In the genomic region with DNA sequence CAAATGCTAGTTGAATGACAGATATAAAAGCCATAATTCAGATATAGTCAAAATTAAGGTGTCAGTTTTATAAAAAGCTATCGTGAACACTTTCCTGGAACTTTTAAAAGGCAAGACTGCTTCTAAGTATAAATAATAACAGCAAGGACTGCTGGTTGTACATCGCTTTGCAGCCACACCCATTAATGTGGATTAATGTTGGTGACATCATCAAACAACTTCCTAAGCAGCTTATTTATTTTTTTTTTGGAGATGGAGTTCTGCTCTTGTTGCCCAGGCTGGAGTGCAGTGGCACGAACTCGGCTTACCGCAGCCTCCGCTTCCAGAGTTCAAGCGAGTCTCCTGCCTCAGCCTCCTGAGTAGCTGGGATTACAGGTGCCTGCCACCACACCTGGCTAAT, we compare ENCODE assay signal across 35 cellular contexts. TPM values are rescaled to one million over a fixed set of nuclear protein-coding genes. Genes with fewer than 3 reads are reported as not detected.
DNase-seq lines count a peak whose midpoint lies in the region; ATAC-seq, FAIRE-seq and TF ChIP-seq lines count a peak whose summit lies in the region.
"Had no signal": no experiment of that assay in that cellular context is flagged by ENCODE, and none has a peak within 500 bp of the region (broad histone marks: within the 10 kb centered on the region; RNA-seq: fewer than 3 reads in every experiment).

No MANE protein-coding gene starts in this region.

- SMC1A ChIA-PET in GM12878 (lab: Charles Lee; ENCODE audit: uncharacterized antibody, unreplicated experiment) = interaction anchor here (0.7 to 12.0 kb wide), 7 partner anchors 8 to 67 kb away, joined by 3 to 103 read pairs (median 3); no protein-coding TSS in a partner anchor

- peak overlapping the region; percentile 37 for H3K4me2 ChIP-seq in Karpas-422 (ENCODE audit: low read depth, low read length, poor library complexity, severe bottlenecking)
- H3K4me2 ChIP-seq in GM12878 (ENCODE audit: control insufficient read depth, insufficient read depth) = no peak overlapping the region
- H3K4me2 ChIP-seq: hepatocyte had no signal

- no peaks in the 10 kb centered on the region for H3K27me3 ChIP-seq in Karpas-422 (ENCODE audit: low read length)
- H3K27me3 ChIP-seq in GM12878 (replicated peaks in 1 of 2; ENCODE audit: control insufficient read depth in 2 of 2, insufficient read depth in 2 of 2, low read length in 1 of 2) = no peaks in the 10 kb centered on the region
- H3K27me3 ChIP-seq in sigmoid colon = no peaks in the 10 kb centered on the region
- H3K27me3 ChIP-seq: ascending aorta, hepatocyte, upper lobe of right lung had no signal

- no peak for TF ChIP-seq RAD21 in GM12878 (IDR thresholded peaks at IDR 0.05; ENCODE audit: insufficient read depth, low read depth, low read length)

- H3K9me3 ChIP-seq in Karpas-422 (ENCODE audit: low read length) (no peaks in the 10 kb centered on the region), GM12878 (replicated peaks; ENCODE audit: control insufficient read depth, insufficient read depth, low read length) (no peaks in the 10 kb centered on the region), sigmoid colon (no peaks in the 10 kb centered on the region)
- H3K9me3 ChIP-seq: ascending aorta, Caco-2, HAP-1, prostate gland, upper lobe of right lung had no signal

- no peak for TF ChIP-seq EP300 in GM12878 (IDR thresholded peaks at IDR 0.05; ENCODE audit: borderline replicate concordance in 1 of 2, control insufficient read depth in 1 of 2, low read depth in 2 of 2, low read length in 2 of 2)
- no peak for TF ChIP-seq EP300 in sigmoid colon (IDR thresholded peaks at IDR 0.05)

- H3K9ac ChIP-seq in Karpas-422 (ENCODE audit: low read length) = no peak overlapping the region
- no peak overlapping the region for H3K9ac ChIP-seq in GM12878 (ENCODE audit: control insufficient read depth, insufficient read depth, low read length)

- H3K4me3 ChIP-seq in Karpas-422 (ENCODE audit: low read length) (0 out of 2 replicates have a peak overlapping the region, but pooled peaks have one; percentile 18), GM12878 (no peak overlapping the region), sigmoid colon (no peak overlapping the region)
- H3K4me3 ChIP-seq: coronary artery, HAP-1, hepatocyte, prostate gland, SK-N-MC, skin epidermis, upper lobe of right lung had no signal

- H3K9me3 Mint-ChIP-seq in activated naive CD4-positive, alpha-beta T cell treated with anti-CD3 and anti-CD28 coated beads, Interleukin-2, amount 50 U/mL, for 24 hours = no peaks in the 10 kb centered on the region
- no peaks in the 10 kb centered on the region for H3K9me3 Mint-ChIP-seq in WTC11
- H3K9me3 Mint-ChIP-seq: activated CD4-positive, alpha-beta T cell treated with anti-CD3 and anti-CD28 coated beads, Interleukin-2, amount 10 ng/mL, durations not matched to agents 24 days and 14 days; activated naive CD4-positive, alpha-beta T cell treated with anti-CD3 and anti-CD28 coated beads, Interleukin-2, amount 50 U/mL, for 72 hours; activated T-helper 1 cell treated with anti-CD3 and anti-CD28 coated beads, Interleukin-12 subunit alpha, Interleukin-12 subunit beta, Interleukin-2, Interleukin-4 antibody, amounts not matched to agents 30 ng/mL and 10 ng/mL and 1 ng/mL, durations not matched to agents 14 hours and 24 hours and 36 hours; memory B cell; T-helper 2 cell treated with Interferon-gamma antibody and Interleukin-4, amounts not matched to agents 5 μg/mL and 100 μg/mL, for 36 hours had no signal

- H3K79me2 ChIP-seq in Karpas-422 (ENCODE audit: low read length) (peaks cover 94% of the 10 kb centered on the region), GM12878 (ENCODE audit: control insufficient read depth, insufficient read depth, low read length) (peaks cover 93% of the 10 kb centered on the region)

- no TSS peak for BruUV-seq in GM12878 (replicated peaks; lab: Mats Ljungman, UMichigan)

- H3K9me2 ChIP-seq in Karpas-422 (replicated peaks; ENCODE audit: insufficient read depth, low read length) = no peaks in the 10 kb centered on the region

- no peak for DNase-seq in activated naive CD4-positive, alpha-beta T cell (lab: John Stamatoyannopoulos, UW)
- DNase-seq in Karpas-422 (no peak), GM12878 (ENCODE audit: low read depth, low spot score) (no peak), sigmoid colon (no peak), NCI-H446 (lab: John Stamatoyannopoulos, UW) (no peak), WTC11 (ENCODE audit: low spot score) (no peak)
- DNase-seq: activated CD4-positive, alpha-beta T cell treated with anti-CD3 and anti-CD28 coated beads, Interleukin-2, amount 10 ng/mL, durations not matched to agents 24 days and 14 days; Caco-2; GF-D8; KBM-7; MM.1S; NCI-H1417; NCI-H2029 treated with DMSO at 0.1 percent for 48 hours; NCI-H345; NCI-H774; stimulated activated CD4-positive, alpha-beta T cell treated with anti-CD3 and anti-CD28 coated beads, Interleukin-1b, Interleukin-23, amount 100 ng/mL, for 48 hours; stimulated activated CD8-positive, alpha-beta memory T cell treated with anti-CD3 and anti-CD28 coated beads, Interleukin-4, amount 100 ng/mL, for 48 hours; upper lobe of right lung had no signal

- ATAC-seq in GM12878 = no peak
- ATAC-seq in WTC11 = no peak
- no peak for ATAC-seq in HG03039 (IDR thresholded peaks at IDR 0.05; ENCODE audit: unreplicated experiment)
- ATAC-seq: activated naive CD4-positive, alpha-beta T cell treated with anti-CD3 and anti-CD28 coated beads, Interleukin-2, amount 50 U/mL, for 72 hours; esophagus mucosa; left lobe of liver; upper lobe of right lung had no signal

- intact Hi-C loops in GM12878 (cut with micrococcal nuclease; ENCODE audit: unreplicated experiment) (no loop called here), sigmoid colon (cut with DNase I) (no loop called here)

- TF ChIP-seq CTCF in GM12878 (IDR thresholded peaks at IDR 0.05 in 2 of 3, conservative IDR thresholded peaks at IDR 0.05 in 1 of 3; ENCODE audit: control insufficient read depth in 2 of 3, extremely low read depth in 1 of 3, insufficient read depth in 1 of 3, low read depth in 3 of 3, low read length in 3 of 3) (no peak), sigmoid colon (IDR thresholded peaks at IDR 0.05) (no peak), WTC11 (IDR thresholded peaks at IDR 0.05) (no peak)

- CTCF ChIA-PET in GM12878 (lab: Yijun Ruan, JAX) = interaction anchor here (0.9 to 3.0 kb wide), 4 partner anchors 23 to 77 kb away, joined by 3 to 9 read pairs (median 4); no protein-coding TSS in a partner anchor
- CTCF ChIA-PET in WTC11 (lab: Charles Lee) = interaction anchor here (0.6 kb wide), 1 partner anchor 71 kb away, joined by 3 read pairs; no protein-coding TSS in a partner anchor

- H3K36me3 ChIP-seq in Karpas-422 (ENCODE audit: insufficient read depth, low read length) (peaks cover 72% of the 10 kb centered on the region), GM12878 (ENCODE audit: control insufficient read depth in 2 of 2, insufficient read depth in 2 of 2, low read length in 1 of 2) (peaks cover 5 to 20% of the 10 kb centered on the region in 2 experiments; a peak in 3 of 4 replicates), sigmoid colon (peaks cover 4 to 45% (median 21%) of the 10 kb centered on the region in 4 donors)
- H3K36me3 ChIP-seq: prostate gland had no signal

- H2AFZ ChIP-seq in Karpas-422 (ENCODE audit: low read length) (no peak overlapping the region), GM12878 (ENCODE audit: control insufficient read depth, low read depth, low read length) (no peak overlapping the region)
- H2AFZ ChIP-seq: hepatocyte had no signal

- no peak for TF ChIP-seq POLR2A in GM12878 (IDR thresholded peaks at IDR 0.05; ENCODE audit: low read depth, low read length)
- TF ChIP-seq POLR2A in sigmoid colon (IDR thresholded peaks at IDR 0.05) = no peak

- in situ Hi-C loops in GM12878 (cut with MboI) = no loop called here

- peaks cover 14% of the 10 kb centered on the region; the same call in 1 of the 2 replicates for H4K20me1 ChIP-seq in Karpas-422 (ENCODE audit: insufficient read depth, low read depth, low read length)
- no peaks in the 10 kb centered on the region; the same call in none of the 2 replicates for H4K20me1 ChIP-seq in GM12878 (ENCODE audit: control insufficient read depth, insufficient read depth)

- H3K27me3 Mint-ChIP-seq in activated naive CD4-positive, alpha-beta T cell treated with anti-CD3 and anti-CD28 coated beads, Interleukin-2, amount 50 U/mL, for 24 hours = no peaks in the 10 kb centered on the region
- H3K27me3 Mint-ChIP-seq in WTC11 (ENCODE audit: low read depth) = no peaks in the 10 kb centered on the region
- H3K27me3 Mint-ChIP-seq: activated CD4-positive, alpha-beta T cell treated with anti-CD3 and anti-CD28 coated beads, Interleukin-2, amount 10 ng/mL, durations not matched to agents 24 days and 14 days; memory B cell had no signal

- H3K4me1 ChIP-seq in Karpas-422 (ENCODE audit: low read length) (peaks cover 74% of the 10 kb centered on the region), GM12878 (ENCODE audit: control insufficient read depth, insufficient read depth, low read length) (peaks cover 23% of the 10 kb centered on the region), sigmoid colon (peaks cover 0 to 78% (median 65%) of the 10 kb centered on the region in 4 donors)
- H3K4me1 ChIP-seq: Caco-2, prostate gland had no signal

- RAD21 ChIA-PET in GM12878 (lab: Charles Lee; ENCODE audit: unreplicated experiment) = interaction anchor here (0.7 to 4.9 kb wide), 2 partner anchors 23 to 30 kb away, joined by 3 to 20 read pairs; no protein-coding TSS in a partner anchor

- POLR2A ChIA-PET in GM12878 (lab: Charles Lee) (interaction anchor here (1.0 to 1.1 kb wide), 2 partner anchors 48 to 66 kb away, joined by 3 read pairs; no protein-coding TSS in a partner anchor), WTC11 (lab: Charles Lee) (no interaction called here)

- peaks cover 28% of the 10 kb centered on the region for H3K36me3 Mint-ChIP-seq in activated naive CD4-positive, alpha-beta T cell treated with anti-CD3 and anti-CD28 coated beads, Interleukin-2, amount 50 U/mL, for 24 hours
- H3K36me3 Mint-ChIP-seq in WTC11 = peaks cover 41% of the 10 kb centered on the region

- no peak for FAIRE-seq in GM12878 (lab: Jason Lieb, UNC)
- FAIRE-seq: frontal cortex had no signal

- 99% methylated on average over 7 of the region's 7 CpGs for WGBS in GM12878 (ENCODE audit: insufficient coverage, insufficient replicate concordance, low lambda C conversion rate, missing lambda C conversion rate)
- WGBS in sigmoid colon, 2 donors = 93 to 94% methylated on average over 7 of the region's 7 CpGs

- peak overlapping the region; percentile 46 for H3K27ac Mint-ChIP-seq in activated naive CD4-positive, alpha-beta T cell treated with anti-CD3 and anti-CD28 coated beads, Interleukin-2, amount 50 U/mL, for 24 hours
- H3K27ac Mint-ChIP-seq in WTC11 = no peak overlapping the region
- H3K27ac Mint-ChIP-seq: activated CD4-positive, alpha-beta T cell treated with anti-CD3 and anti-CD28 coated beads, Interleukin-2, amount 10 ng/mL, durations not matched to agents 24 days and 14 days; activated T-helper 1 cell treated with anti-CD3 and anti-CD28 coated beads, Interleukin-12 subunit alpha, Interleukin-12 subunit beta, Interleukin-2, Interleukin-4 antibody, amounts not matched to agents 30 ng/mL and 10 ng/mL and 1 ng/mL, durations not matched to agents 14 hours and 24 hours and 36 hours; T-helper 2 cell treated with Interferon-gamma antibody and Interleukin-4, amounts not matched to agents 5 μg/mL and 100 μg/mL, for 36 hours had no signal

- H3K27ac ChIP-seq in Karpas-422 (ENCODE audit: low read length) (peak overlapping the region; percentile 60), GM12878 (ENCODE audit: control insufficient read depth, insufficient read depth) (no peak overlapping the region), sigmoid colon (peak overlapping the region; percentile 8 to 99 (median 98))
- H3K27ac ChIP-seq: ascending aorta, coronary artery, hepatocyte, prostate gland, RWPE1, SK-N-MC, upper lobe of right lung had no signal

- peaks cover 74% of the 10 kb centered on the region for H3K4me1 Mint-ChIP-seq in activated naive CD4-positive, alpha-beta T cell treated with anti-CD3 and anti-CD28 coated beads, Interleukin-2, amount 50 U/mL, for 24 hours
- H3K4me1 Mint-ChIP-seq in WTC11 = peaks cover 29% of the 10 kb centered on the region

- peak overlapping the region; percentile 23 for H3K4me3 Mint-ChIP-seq in activated naive CD4-positive, alpha-beta T cell treated with anti-CD3 and anti-CD28 coated beads, Interleukin-2, amount 50 U/mL, for 24 hours
- no peak overlapping the region for H3K4me3 Mint-ChIP-seq in WTC11
- H3K4me3 Mint-ChIP-seq: activated CD4-positive, alpha-beta T cell treated with anti-CD3 and anti-CD28 coated beads, Interleukin-2, amount 10 ng/mL, durations not matched to agents 24 days and 14 days; activated T-helper 1 cell treated with anti-CD3 and anti-CD28 coated beads, Interleukin-12 subunit alpha, Interleukin-12 subunit beta, Interleukin-2, Interleukin-4 antibody, amounts not matched to agents 30 ng/mL and 10 ng/mL and 1 ng/mL, durations not matched to agents 14 hours and 24 hours and 36 hours; memory B cell; T-helper 2 cell treated with Interferon-gamma antibody and Interleukin-4, amounts not matched to agents 5 μg/mL and 100 μg/mL, for 36 hours had no signal

RNA-seq across cellular contexts. Expression of a gene that starts 4.6 kb away (rescaled TPM):
- total RNA-seq in Karpas-422 (2014; rRNA removed; shearing (Covaris generic); ENCODE audit: low replicate concordance) = 123 and 352 TPM in 2 replicates
- total RNA-seq in GM12878 (2013; cell fraction: nucleolus; rRNA removed) = 62.4 and 63.0 TPM in 2 replicates
- total RNA-seq in GM12878 (2014; rRNA removed) (39.3 and 45.2 TPM in 2 replicates), GM12878 (2014; rRNA removed; fragmentation: Illumina TruSeq; extraction: Trizol) (49.2 and 49.6 TPM in 2 replicates), GM12878 (2021) (40.5 and 43.5 TPM in 2 replicates), sigmoid colon (100 to 1,000 TPM in 2 of 4 donors, 10 to 100 TPM in 2; 72.8 to 120 (median 96.4) TPM), WTC11 (2021) (48.7 to 51.4 TPM (median 48.8 TPM) in 3 replicates)
- 20.1 TPM for polyA plus RNA-seq in GM12878 (2011; ENCODE audit: low read depth)
- polyA plus RNA-seq in GM12878 (2011; rRNA removed) (59.7 and 85.8 TPM in 2 replicates), GM12878 (2014; fragmentation: Illumina TruSeq; extraction: Trizol) (43.3 and 56.8 TPM in 2 replicates), GM12878 (2014; fragmentation: Nextera tagmentation; extraction: Ambion mirVana) (10 to 100 TPM in 1 of 2 experiments, 1 to 10 TPM in 1; 9.8 to 10.9 TPM), GM12878 (2014; rRNA removed) (22.7 and 26.4 TPM in 2 replicates), GM12878 (2016; fragmentation: Nextera tagmentation; extraction: Ambion mirVana) (10 to 100 TPM; 31.4 to 33.6 TPM), sigmoid colon (10 to 100 TPM; 33.1 to 62.9 (median 39.6) TPM)
- polyA plus RNA-seq in GM12878 (2011; cell fraction: cytosol; rRNA removed) = 21.1 and 27.1 TPM in 2 replicates
- 17.5 and 21.7 TPM in 2 replicates for polyA plus RNA-seq in GM12878 (2011; cell fraction: nucleus; rRNA removed)
- 30.6 and 42.6 TPM in 2 replicates for polyA plus RNA-seq in GM12878 (2012)
- 62.3 and 96.0 TPM in 2 replicates for polyA minus RNA-seq in GM12878 (2011; rRNA and poly(A)+ RNA removed)
- polyA minus RNA-seq in GM12878 (2011; cell fraction: cytosol; rRNA and poly(A)+ RNA removed) = 26.6 and 28.0 TPM in 2 replicates
- 15.1 and 23.2 TPM in 2 replicates for polyA minus RNA-seq in GM12878 (2011; cell fraction: nucleus; rRNA and poly(A)+ RNA removed)
